In the genomic region with DNA sequence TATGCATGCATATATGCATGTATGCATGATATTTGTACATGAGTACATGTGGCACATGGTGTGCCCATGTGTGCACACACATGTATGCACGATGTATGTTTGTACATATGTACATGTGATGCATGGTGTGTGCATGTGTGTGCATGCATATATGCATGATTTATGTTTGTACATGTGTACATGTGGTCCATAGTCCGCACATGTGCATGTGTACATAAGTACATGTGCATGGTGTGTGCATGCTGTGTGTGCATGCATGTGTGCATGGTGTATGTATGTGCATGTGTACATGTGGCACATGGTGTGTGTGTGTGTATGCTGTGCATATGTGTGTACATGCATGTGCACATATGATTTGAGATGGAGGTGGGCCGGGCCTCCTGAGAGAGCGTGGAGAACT, we compare ENCODE assay signal across 32 cellular contexts.
"Had no signal": no experiment of that assay in that cellular context is flagged by ENCODE, and none has a peak within 500 bp of the region (broad histone marks: within the 10 kb centered on the region; RNA-seq: fewer than 3 reads in every experiment).

No MANE protein-coding gene starts in this region.

- H3K27ac Mint-ChIP-seq: activated CD4-positive, alpha-beta memory T cell treated with anti-CD3 and anti-CD28 coated beads for 36 hours; activated CD4-positive, alpha-beta T cell treated with anti-CD3 and anti-CD28 coated beads for 36 hours; activated CD4-positive, alpha-beta T cell treated with anti-CD3 and anti-CD28 coated beads, Interleukin-2, amount 10 ng/mL, durations not matched to agents 24 days and 14 days; activated naive CD4-positive, alpha-beta T cell treated with anti-CD3 and anti-CD28 coated beads, Interleukin-2, amount 10 ng/mL, durations not matched to agents 7 days and 5 days; activated naive CD4-positive, alpha-beta T cell treated with anti-CD3 and anti-CD28 coated beads, Interleukin-2, amount 50 U/mL, for 72 hours; activated naive CD8-positive, alpha-beta T cell treated with anti-CD3 and anti-CD28 coated beads, Interleukin-2, amount 10 ng/mL, durations not matched to agents 7 days and 5 days; activated T-cell treated with anti-CD3 and anti-CD28 coated beads, Interleukin-2, amount 50 U/mL, for 24 hours; activated T-cell treated with anti-CD3 and anti-CD28 coated beads, Interleukin-2, amount 50 U/mL, for 72 hours; effector memory CD8-positive, alpha-beta T cell; T-helper 17 cell; T-helper 2 cell treated with Interferon-gamma antibody and Interleukin-4, amounts not matched to agents 5 μg/mL and 100 μg/mL, for 36 hours had no signal

- ATAC-seq: activated CD4-positive, alpha-beta T cell treated with anti-CD3 and anti-CD28 coated beads for 36 hours; activated naive CD4-positive, alpha-beta T cell treated with anti-CD3 and anti-CD28 coated beads, Interleukin-2, amount 50 U/mL, for 72 hours; activated T-cell treated with anti-CD3 and anti-CD28 coated beads, Interleukin-2, amount 50 U/mL, for 72 hours; effector memory CD8-positive, alpha-beta T cell; T-helper 17 cell had no signal

- H3K9me3 ChIP-seq: ascending aorta, breast epithelium, esophagus squamous epithelium had no signal

- H3K4me1 ChIP-seq: ascending aorta, breast epithelium had no signal

- H3K27me3 ChIP-seq: ascending aorta, breast epithelium, esophagus squamous epithelium had no signal

- H3K4me3 Mint-ChIP-seq: activated CD4-positive, alpha-beta memory T cell treated with anti-CD3 and anti-CD28 coated beads for 36 hours; activated CD4-positive, alpha-beta T cell treated with anti-CD3 and anti-CD28 coated beads for 36 hours; activated CD4-positive, alpha-beta T cell treated with anti-CD3 and anti-CD28 coated beads, Interleukin-2, amount 10 ng/mL, durations not matched to agents 24 days and 14 days; activated naive CD4-positive, alpha-beta T cell treated with anti-CD3 and anti-CD28 coated beads, Interleukin-2, amount 10 ng/mL, durations not matched to agents 7 days and 5 days; activated naive CD8-positive, alpha-beta T cell treated with anti-CD3 and anti-CD28 coated beads, Interleukin-2, amount 10 ng/mL, durations not matched to agents 7 days and 5 days; activated T-cell treated with anti-CD3 and anti-CD28 coated beads, Interleukin-2, amount 50 U/mL, for 24 hours; activated T-cell treated with anti-CD3 and anti-CD28 coated beads, Interleukin-2, amount 50 U/mL, for 72 hours; brain; central memory CD8-positive, alpha-beta T cell; effector memory CD8-positive, alpha-beta T cell; T-helper 17 cell; T-helper 2 cell treated with Interferon-gamma antibody and Interleukin-4, amounts not matched to agents 5 μg/mL and 100 μg/mL, for 36 hours had no signal

- H3K36me3 Mint-ChIP-seq: activated CD4-positive, alpha-beta memory T cell treated with anti-CD3 and anti-CD28 coated beads for 36 hours; activated naive CD4-positive, alpha-beta T cell treated with anti-CD3 and anti-CD28 coated beads, Interleukin-2, amount 10 ng/mL, durations not matched to agents 7 days and 5 days; activated naive CD4-positive, alpha-beta T cell treated with anti-CD3 and anti-CD28 coated beads, Interleukin-2, amount 50 U/mL, for 72 hours; activated naive CD8-positive, alpha-beta T cell treated with anti-CD3 and anti-CD28 coated beads, Interleukin-2, amount 10 ng/mL, durations not matched to agents 7 days and 5 days had no signal

- H3K27me3 Mint-ChIP-seq: activated CD4-positive, alpha-beta T cell treated with anti-CD3 and anti-CD28 coated beads, Interleukin-2, amount 10 ng/mL, durations not matched to agents 24 days and 14 days; activated naive CD4-positive, alpha-beta T cell treated with anti-CD3 and anti-CD28 coated beads, Interleukin-2, amount 10 ng/mL, durations not matched to agents 7 days and 5 days; activated naive CD8-positive, alpha-beta T cell treated with anti-CD3 and anti-CD28 coated beads, Interleukin-2, amount 10 ng/mL, durations not matched to agents 7 days and 5 days had no signal

- H3K36me3 ChIP-seq: ascending aorta, breast epithelium, esophagus squamous epithelium, WERI-Rb-1 had no signal

- H3K4me1 Mint-ChIP-seq: activated CD4-positive, alpha-beta T cell treated with anti-CD3 and anti-CD28 coated beads for 36 hours; activated CD4-positive, alpha-beta T cell treated with anti-CD3 and anti-CD28 coated beads, Interleukin-2, amount 10 ng/mL, durations not matched to agents 24 days and 14 days; activated naive CD4-positive, alpha-beta T cell treated with anti-CD3 and anti-CD28 coated beads, Interleukin-2, amount 10 ng/mL, durations not matched to agents 7 days and 5 days; activated naive CD8-positive, alpha-beta T cell treated with anti-CD3 and anti-CD28 coated beads, Interleukin-2, amount 10 ng/mL, durations not matched to agents 7 days and 5 days; central memory CD8-positive, alpha-beta T cell; T-helper 17 cell had no signal

- FAIRE-seq: colon had no signal

- H3K4me3 ChIP-seq: ascending aorta, breast epithelium, esophagus squamous epithelium had no signal

- H3K27ac ChIP-seq: ascending aorta, breast epithelium, epithelial cell of prostate, esophagus squamous epithelium, WERI-Rb-1 had no signal

- H3K9me3 Mint-ChIP-seq: activated CD4-positive, alpha-beta memory T cell treated with anti-CD3 and anti-CD28 coated beads for 36 hours; activated naive CD4-positive, alpha-beta T cell treated with anti-CD3 and anti-CD28 coated beads, Interleukin-2, amount 50 U/mL, for 72 hours; activated T-cell treated with anti-CD3 and anti-CD28 coated beads, Interleukin-2, amount 50 U/mL, for 24 hours; activated T-cell treated with anti-CD3 and anti-CD28 coated beads, Interleukin-2, amount 50 U/mL, for 72 hours; central memory CD8-positive, alpha-beta T cell; effector memory CD8-positive, alpha-beta T cell had no signal

- DNase-seq: activated CD4-positive, alpha-beta memory T cell treated with anti-CD3 and anti-CD28 coated beads for 36 hours; activated CD4-positive, alpha-beta T cell treated with anti-CD3 and anti-CD28 coated beads for 36 hours; activated CD4-positive, alpha-beta T cell treated with anti-CD3 and anti-CD28 coated beads, Interleukin-2, amount 10 ng/mL, durations not matched to agents 24 days and 14 days; activated CD4-positive, CD25-positive, alpha-beta regulatory T cell; activated CD4-positive, CD25-positive, alpha-beta regulatory T cell treated with anti-CD3 and anti-CD28 coated beads, Interleukin-2, amount 50 U/mL, for 72 hours; activated CD8-positive, alpha-beta memory T cell treated with anti-CD3 and anti-CD28 coated beads, Interleukin-2, amount 50 U/mL, for 48 hours; activated gamma-delta T cell; activated naive CD4-positive, alpha-beta T cell; activated naive CD4-positive, alpha-beta T cell treated with anti-CD3 and anti-CD28 coated beads, Interleukin-2, amount 10 ng/mL, durations not matched to agents 7 days and 5 days; activated naive CD8-positive, alpha-beta T cell treated with anti-CD3 and anti-CD28 coated beads, Interleukin-2, amount 10 ng/mL, durations not matched to agents 7 days and 5 days; activated T-cell treated with anti-CD3 and anti-CD28 coated beads for 4 hours; activated T-cell treated with anti-CD3 and anti-CD28 coated beads, Interleukin-2, amount 50 U/mL, for 24 hours; activated T-cell treated with anti-CD3 and anti-CD28 coated beads, Interleukin-2, amount 50 U/mL, for 72 hours; cortex of kidney; dermis blood vessel endothelial cell; effector CD4-positive, alpha-beta T cell; effector memory CD8-positive, alpha-beta T cell; esophagus squamous epithelium; foreskin melanocyte; head of caudate nucleus; T-helper 1 cell; T-helper 17 cell; T1000; WERI-Rb-1 had no signal
